In genomic region chr3:177196473-177197040, GRCh38 we compare ENCODE assay signal across 8 cellular contexts. TPM values are rescaled to one million over a fixed set of nuclear protein-coding genes. Genes with fewer than 3 reads are reported as not detected.
A peak's percentile ranks its signal among the peaks of the same experiment; 100 is the strongest.
DNase-seq lines count a peak whose midpoint lies in the region; ATAC-seq and TF ChIP-seq lines count a peak whose summit lies in the region.

No MANE protein-coding gene starts in this region.

- H3K36me3 ChIP-seq in ES-I3 (ENCODE audit: insufficient read depth, low read length) (0 out of 2 replicates have a peak, but pooled peaks cover 3% of the 10 kb centered on the region), HUES64 (ENCODE audit: insufficient read depth, low read length) (no peaks in the 10 kb centered on the region), WERI-Rb-1 (peaks cover 18% of the 10 kb centered on the region)

- H3K4me1 ChIP-seq in ES-I3 (ENCODE audit: insufficient read depth, low read length) (peaks cover 16% of the 10 kb centered on the region), HUES64 (ENCODE audit: insufficient read depth, low read length) (peaks cover 44% of the 10 kb centered on the region)

- DNase-seq in WERI-Rb-1, result no peak
- DNase-seq in ecto neural progenitor cell (ENCODE audit: low spot score), result peak; percentile 54
- DNase-seq in lung microvascular endothelial cell (ENCODE audit: low read depth in 2 of 2), result peak; percentile 44 to 48
- DNase-seq in stimulated activated effector memory CD8-positive, alpha-beta T cell treated with anti-CD3 and anti-CD28 coated beads, Interleukin-12 subunit alpha, Interleukin-12 subunit beta, amount 100 ng/mL, for 72 hours (ENCODE audit: low spot score in 2 of 2), result peak; percentile 19 to 72
- DNase-seq in amniotic stem cell (lab: John Stamatoyannopoulos, UW), result no peak
- no peak for DNase-seq in SKM-1 treated with dmso at 0.1 percent for 144 hours (lab: John Stamatoyannopoulos, UW; ENCODE audit: unreplicated experiment)

- peaks cover 51% of the 10 kb centered on the region for H3K4me1 Mint-ChIP-seq in stimulated activated effector memory CD8-positive, alpha-beta T cell treated with anti-CD3 and anti-CD28 coated beads, Interleukin-12 subunit alpha, Interleukin-12 subunit beta, amount 100 ng/mL, for 72 hours

- no peak for ATAC-seq in stimulated activated effector memory CD8-positive, alpha-beta T cell treated with anti-CD3 and anti-CD28 coated beads, Interleukin-12 subunit alpha, Interleukin-12 subunit beta, amount 100 ng/mL, for 72 hours

- H3K4me3 Mint-ChIP-seq in stimulated activated effector memory CD8-positive, alpha-beta T cell treated with anti-CD3 and anti-CD28 coated beads, Interleukin-12 subunit alpha, Interleukin-12 subunit beta, amount 100 ng/mL, for 72 hours, result peak overlapping the region; percentile 87

- no peaks in the 10 kb centered on the region for H3K9me3 Mint-ChIP-seq in stimulated activated effector memory CD8-positive, alpha-beta T cell treated with anti-CD3 and anti-CD28 coated beads, Interleukin-12 subunit alpha, Interleukin-12 subunit beta, amount 100 ng/mL, for 72 hours

- under 1% methylated on average over 41 of the region's 42 CpGs for WGBS in HUES64

- TF ChIP-seq CTCF in WERI-Rb-1 (IDR thresholded peaks at IDR 0.05; ENCODE audit: low read depth, low read length), result no peak

- no peaks in the 10 kb centered on the region for H3K9me3 ChIP-seq in ES-I3 (ENCODE audit: control insufficient read depth, insufficient read depth, low read length)
- H3K9me3 ChIP-seq in HUES64 (ENCODE audit: insufficient read depth, low read depth, low read length), result no peaks in the 10 kb centered on the region
- no peaks in the 10 kb centered on the region for H3K9me3 ChIP-seq in WERI-Rb-1 (ENCODE audit: severe bottlenecking)

- peaks cover 46% of the 10 kb centered on the region for H3K36me3 Mint-ChIP-seq in stimulated activated effector memory CD8-positive, alpha-beta T cell treated with anti-CD3 and anti-CD28 coated beads, Interleukin-12 subunit alpha, Interleukin-12 subunit beta, amount 100 ng/mL, for 72 hours

- H3K9ac ChIP-seq in ES-I3 (ENCODE audit: low read depth, low read length) (peak overlapping the region; percentile 78), HUES64 (ENCODE audit: low read depth, low read length) (peak overlapping the region; percentile 100)

- peak overlapping the region; percentile 100 for H3K27ac ChIP-seq in HUES64 (ENCODE audit: low read depth, low read length)
- H3K27ac ChIP-seq in WERI-Rb-1, result peak overlapping the region; percentile 99

- H3K27me3 ChIP-seq in HUES64 (ENCODE audit: insufficient read depth, low read length), result no peaks in the 10 kb centered on the region
- H3K27me3 ChIP-seq in WERI-Rb-1 (ENCODE audit: insufficient read depth, low read depth, severe bottlenecking), result no peaks in the 10 kb centered on the region

- peak overlapping the region; percentile 97 for H3K27ac Mint-ChIP-seq in stimulated activated effector memory CD8-positive, alpha-beta T cell treated with anti-CD3 and anti-CD28 coated beads, Interleukin-12 subunit alpha, Interleukin-12 subunit beta, amount 100 ng/mL, for 72 hours

- H3K4me3 ChIP-seq in HUES64 (ENCODE audit: low read length) (peak overlapping the region; percentile 99), WERI-Rb-1 (ENCODE audit: low read depth, low read length) (peak overlapping the region; percentile 99)

RNA-seq across cellular contexts. Expression of gene TBL1XR1, which starts 0.7 kb away (rescaled TPM):
- polyA plus RNA-seq in HUES64 (2013, experiment 1 of 2), result 50.1 TPM
- 65.0 TPM for polyA plus RNA-seq in HUES64 (2013, experiment 2 of 2)
- 103 and 142 TPM in 2 replicates for total RNA-seq in lung microvascular endothelial cell

Comparison
In these comparisons a context has a peak if more than half of its experiments do, and no peak if none do; other contexts are left out.
1. DNase-seq: peak in ecto neural progenitor cell (single experiment), lung microvascular endothelial cell (2 of 2) and stimulated activated effector memory CD8-positive, alpha-beta T cell treated with anti-CD3 and anti-CD28 coated beads, Interleukin-12 subunit alpha, Interleukin-12 subunit beta, amount 100 ng/mL, for 72 hours (2 of 2); none in WERI-Rb-1 (single experiment), amniotic stem cell (single experiment) and SKM-1 treated with dmso at 0.1 percent for 144 hours (single experiment).